Comparison of ENCODE assay signal across 7 cellular contexts in genomic region chr7:149239345-149240143, GRCh38. TPM values are rescaled to one million over a fixed set of nuclear protein-coding genes. Genes with fewer than 3 reads are reported as not detected.
A peak's percentile ranks its signal among the peaks of the same experiment; 100 is the strongest.
DNase-seq lines count a peak whose midpoint lies in the region; ATAC-seq lines count a peak whose summit lies in the region.

ZNF212 (plus strand) TSS chr7:149239651; CDS start chr7:149239779, 128 bp downstream.

- no peaks in the 10 kb centered on the region for H3K36me3 Mint-ChIP-seq in T-helper 17 cell (ENCODE audit: low read depth)

- H3K27me3 Mint-ChIP-seq in T-helper 17 cell: peaks cover 7% of the 10 kb centered on the region

- H3K27ac Mint-ChIP-seq in T-helper 17 cell: peak within 1 kb of the TSS; percentile 83

- no peaks in the 10 kb centered on the region for H3K9me3 ChIP-seq in T-helper 17 cell (ENCODE audit: control insufficient read depth, low read length, poor library complexity, severe bottlenecking)

- ATAC-seq in GM18499 (IDR thresholded peaks at IDR 0.05; ENCODE audit: insufficient read depth, unreplicated experiment) (peak; percentile 80), HG02938 (IDR thresholded peaks at IDR 0.05; ENCODE audit: unreplicated experiment) (peak; percentile 97), T-helper 17 cell (peak; percentile 100)

- DNase-seq in NCI-H187 (lab: John Stamatoyannopoulos, UW) (peak; percentile 48 to 88), T-helper 17 cell (peak; percentile 79 to 84 (median 80)), hepatic stellate cell (ENCODE audit: low spot score) (peak; percentile 97), retina (peak; percentile 96)

- H3K4me1 Mint-ChIP-seq in T-helper 17 cell: peaks cover 16% of the 10 kb centered on the region

- peak within 1 kb of the TSS; percentile 93 for H3K4me3 Mint-ChIP-seq in T-helper 17 cell

- H3K27ac ChIP-seq in angular gyrus (ENCODE audit: low read depth, low read length): peak within 1 kb of the TSS; percentile 40

RNA-seq across cellular contexts. Expression of gene ZNF212, which starts in this region (rescaled TPM):
- total RNA-seq in T-helper 17 cell: 10 to 100 TPM; 12.1 to 15.3 TPM

Comparison
In these comparisons a context has a peak if more than half of its experiments do, and no peak if none do; other contexts are left out.
1. Peak in every context shown above with its lines: DNase-seq, ATAC-seq and H3K27ac ChIP-seq.